17 cellular contexts compared by ENCODE assay signal in genomic region chr11:61697764-61698163, GRCh38. TPM values are rescaled to one million over a fixed set of nuclear protein-coding genes. Genes with fewer than 3 reads are reported as not detected.
DNase-seq lines count a peak whose midpoint lies in the region; ATAC-seq and TF ChIP-seq lines count a peak whose summit lies in the region.
"Had no signal": no experiment of that assay in that cellular context is flagged by ENCODE, and none has a peak within 500 bp of the region (broad histone marks: within the 10 kb centered on the region; RNA-seq: fewer than 3 reads in every experiment).

No MANE protein-coding gene starts in this region.

- no peaks in the 10 kb centered on the region for H3K27me3 ChIP-seq in BLaER1 treated with 17β-estradiol and CSF1 and Interleukin-3, amounts not matched to agents 10 nM and 100 nM
- no peaks in the 10 kb centered on the region for H3K27me3 ChIP-seq in body of pancreas

- H3K27ac ChIP-seq in BLaER1 treated with 17β-estradiol and CSF1 and Interleukin-3, amounts not matched to agents 10 nM and 100 nM, result peak overlapping the region in 9 of 11 experiments; percentile 51 to 80 (median 73); a peak in 18 of 22 replicates
- H3K27ac ChIP-seq in body of pancreas, result peak overlapping the region; percentile 30 to 96 (median 80)

- POLR2A ChIA-PET in naive thymus-derived CD8-positive, alpha-beta T cell (lab: Charles Lee), result no interaction called here

- peaks cover 0 to 68% (median 0%) of the 10 kb centered on the region in 11 experiments; a peak in 6 of 22 replicates for H4K20me1 ChIP-seq in BLaER1 treated with 17β-estradiol and CSF1 and Interleukin-3, amounts not matched to agents 10 nM and 100 nM

- H3K4me3 Mint-ChIP-seq in Calu3 (ENCODE audit: low read depth, unreplicated experiment), result no peak overlapping the region
- peak overlapping the region in 5 of 10 donors; percentile 41 to 54 (median 47) for H3K4me3 Mint-ChIP-seq in naive thymus-derived CD8-positive, alpha-beta T cell
- H3K4me3 Mint-ChIP-seq: activated naive CD8-positive, alpha-beta T cell treated with anti-CD3 and anti-CD28 coated beads for 36 hours had no signal

- no peaks in the 10 kb centered on the region for H3K36me3 ChIP-seq in BLaER1 treated with 17β-estradiol and CSF1 and Interleukin-3, amounts not matched to agents 10 nM and 100 nM
- no peaks in the 10 kb centered on the region for H3K36me3 ChIP-seq in body of pancreas (replicated peaks in 1 of 2; ENCODE audit: insufficient read depth in 1 of 2, low read depth in 2 of 2)

- BruUV-seq in Calu3 (replicated peaks; lab: Mats Ljungman, UMichigan), result no TSS peak

- H3K36me3 Mint-ChIP-seq in Calu3 (ENCODE audit: insufficient read depth, unreplicated experiment), result peaks cover 21% of the 10 kb centered on the region
- H3K36me3 Mint-ChIP-seq in naive thymus-derived CD8-positive, alpha-beta T cell, result no peaks in the 10 kb centered on the region
- H3K36me3 Mint-ChIP-seq: activated naive CD8-positive, alpha-beta T cell treated with anti-CD3 and anti-CD28 coated beads for 36 hours had no signal

- TF ChIP-seq CTCF in Calu3 (IDR thresholded peaks at IDR 0.05; ENCODE audit: unreplicated experiment), result no peak
- no peak for TF ChIP-seq CTCF in body of pancreas (IDR thresholded peaks at IDR 0.05)

- CTCF ChIA-PET in Calu3 (lab: Charles Lee), result interaction anchor here (1.1 kb wide), 1 partner anchor 31 kb away, joined by 3 read pairs; no protein-coding TSS in a partner anchor

- H3K4me3 ChIP-seq in BLaER1 treated with 17β-estradiol and CSF1 and Interleukin-3, amounts not matched to agents 10 nM and 100 nM, result peak overlapping the region in 2 of 10 experiments; percentile 21 to 25; a peak in 1 of 20 replicates
- H3K4me3 ChIP-seq in body of pancreas, result no peak overlapping the region

- no peaks in the 10 kb centered on the region for H3K9me3 Mint-ChIP-seq in Calu3 (ENCODE audit: low read depth, unreplicated experiment)
- H3K9me3 Mint-ChIP-seq in naive thymus-derived CD8-positive, alpha-beta T cell, result no peaks in the 10 kb centered on the region
- H3K9me3 Mint-ChIP-seq: activated naive CD8-positive, alpha-beta T cell treated with anti-CD3 and anti-CD28 coated beads for 36 hours had no signal

- peak overlapping the region; percentile 87 for H3K27ac Mint-ChIP-seq in Calu3 (ENCODE audit: unreplicated experiment)
- peak overlapping the region in 9 of 10 donors; percentile 38 to 91 (median 71) for H3K27ac Mint-ChIP-seq in naive thymus-derived CD8-positive, alpha-beta T cell

- no peaks in the 10 kb centered on the region for H3K9me3 ChIP-seq in BLaER1 treated with 17β-estradiol and CSF1 and Interleukin-3, amounts not matched to agents 10 nM and 100 nM (replicated peaks in 1 of 11)
- H3K9me3 ChIP-seq in body of pancreas, result no peaks in the 10 kb centered on the region

- H3K9ac ChIP-seq in BLaER1 treated with 17β-estradiol and CSF1 and Interleukin-3, amounts not matched to agents 10 nM and 100 nM, result peak overlapping the region in 8 of 11 experiments; percentile 38 to 66 (median 60); a peak in 14 of 22 replicates

- H3K4me1 Mint-ChIP-seq in Calu3 (ENCODE audit: low read depth, unreplicated experiment), result peaks cover 46% of the 10 kb centered on the region
- H3K4me1 Mint-ChIP-seq in naive thymus-derived CD8-positive, alpha-beta T cell, result peaks cover 16 to 35% (median 29%) of the 10 kb centered on the region in 4 donors

- no peak for TF ChIP-seq POLR2A in body of pancreas (IDR thresholded peaks at IDR 0.05)

- no peak for DNase-seq in Calu3
- peak in 2 of 4 donors; percentile 36 for DNase-seq in body of pancreas
- no peak for DNase-seq in naive thymus-derived CD8-positive, alpha-beta T cell
- no peak for DNase-seq in sciatic nerve (ENCODE audit: low spot score)
- DNase-seq: activated CD8-positive, alpha-beta memory T cell treated with anti-CD3 and anti-CD28 coated beads, Interleukin-2, amount 50 U/mL, for 4 hours; activated naive CD8-positive, alpha-beta T cell treated with anti-CD3 and anti-CD28 coated beads for 36 hours; dermis blood vessel endothelial cell; HCEC 1CT; NCI-H1092 treated with DMSO at 0.1 percent for 48 hours; NCI-H524 treated with DMSO at 0.1 percent for 48 hours; SHP77 treated with DMSO at 0.1 percent for 48 hours; stimulated activated CD4-positive, alpha-beta T cell treated with anti-CD3 and anti-CD28 coated beads, Interleukin-4, amount 100 ng/mL, for 4 hours; stimulated activated naive CD8-positive, alpha-beta T cell treated with anti-CD3 and anti-CD28 coated beads, Interleukin-15, Interleukin-2, amounts not matched to agents 100 U/mL and 50 U/mL, for 24 hours had no signal

- ATAC-seq in body of pancreas (no peak), HG02981 (IDR thresholded peaks at IDR 0.05; ENCODE audit: unreplicated experiment) (no peak), sciatic nerve (no peak), HG03520 (IDR thresholded peaks at IDR 0.05; ENCODE audit: unreplicated experiment) (no peak), esophagus mucosa (no peak)
- ATAC-seq in naive thymus-derived CD8-positive, alpha-beta T cell, result no peak
- ATAC-seq: stimulated activated naive CD8-positive, alpha-beta T cell treated with anti-CD3 and anti-CD28 coated beads, Interleukin-15, Interleukin-2, amounts not matched to agents 100 U/mL and 50 U/mL, for 24 hours had no signal

- 79 to 85% methylated on average over 1 of the region's 1 CpG for WGBS in body of pancreas, 2 donors

- H3K4me1 ChIP-seq in BLaER1 treated with 17β-estradiol and CSF1 and Interleukin-3, amounts not matched to agents 10 nM and 100 nM, result peaks cover 91 to 95% (median 93%) of the 10 kb centered on the region in 10 experiments
- H3K4me1 ChIP-seq in body of pancreas, result peaks cover 85% of the 10 kb centered on the region

- no peaks in the 10 kb centered on the region for H3K27me3 Mint-ChIP-seq in Calu3 (ENCODE audit: unreplicated experiment)
- no peaks in the 10 kb centered on the region for H3K27me3 Mint-ChIP-seq in naive thymus-derived CD8-positive, alpha-beta T cell
- H3K27me3 Mint-ChIP-seq: activated naive CD8-positive, alpha-beta T cell treated with anti-CD3 and anti-CD28 coated beads for 36 hours had no signal

- intact Hi-C loops in Calu3 (cut with micrococcal nuclease; ENCODE audit: unreplicated experiment), result loop anchor here (2.0 kb wide), 1 partner anchor 35 kb away; no protein-coding TSS in a partner anchor
- intact Hi-C loops in body of pancreas (cut with DNase I), result no loop called here
- intact Hi-C loops in sciatic nerve (cut with DNase I), result no loop called here

- H3K4me2 ChIP-seq in BLaER1 treated with 17β-estradiol and CSF1 and Interleukin-3, amounts not matched to agents 10 nM and 100 nM, result peak overlapping the region; percentile 86 to 95 (median 93)

RNA-seq across cellular contexts. Expression of gene DAGLA, which starts 17.6 kb away (rescaled TPM):
- 7.5 and 9.0 TPM in 2 replicates for total RNA-seq in Calu3 (2022)
- total RNA-seq in body of pancreas, result 1 to 10 TPM; 7.0 to 9.9 TPM
- under 1 TPM; 0.08 to 0.13 TPM for total RNA-seq in naive thymus-derived CD8-positive, alpha-beta T cell
- polyA plus RNA-seq in naive thymus-derived CD8-positive, alpha-beta T cell, result not detected
- 4.8 TPM for total RNA-seq in sciatic nerve
- total RNA-seq in esophagus mucosa, result 2.3 TPM

RNA-seq across cellular contexts. Expression of gene MYRF, which starts 54.7 kb away (rescaled TPM):
- total RNA-seq in Calu3 (2022), result 91.4 and 139 TPM in 2 replicates
- 10 to 100 TPM; 33.2 to 47.5 TPM for total RNA-seq in body of pancreas
- total RNA-seq in naive thymus-derived CD8-positive, alpha-beta T cell, result under 1 TPM; 0.47 to 0.68 TPM
- under 1 TPM in 2 of 3 donors, not detected in 1; 0.26 to 0.52 TPM for polyA plus RNA-seq in naive thymus-derived CD8-positive, alpha-beta T cell
- 10.4 TPM for total RNA-seq in sciatic nerve
- 0.88 TPM for total RNA-seq in esophagus mucosa
